18 cellular contexts compared by ENCODE assay signal in genomic region chr6:24893342-24893850, GRCh38. TPM values are rescaled to one million over a fixed set of nuclear protein-coding genes. Genes with fewer than 3 reads are reported as not detected.
DNase-seq lines count a peak whose midpoint lies in the region; ATAC-seq and TF ChIP-seq lines count a peak whose summit lies in the region.
"Had no signal": no experiment of that assay in that cellular context is flagged by ENCODE, and none has a peak within 500 bp of the region (broad histone marks: within the 10 kb centered on the region; RNA-seq: fewer than 3 reads in every experiment).

No MANE protein-coding gene starts in this region.

- H3K4me2 ChIP-seq in DOHH2 (ENCODE audit: low read length) = peak overlapping the region; percentile 82

- H3K27ac ChIP-seq in DOHH2 (ENCODE audit: low read depth, low read length) (peak overlapping the region; percentile 98), left ventricle myocardium inferior (replicated peaks) (no peak overlapping the region)
- H3K27ac ChIP-seq: epithelial cell of prostate, ovary, right atrium auricular region, RWPE1 had no signal

- POLR2A ChIA-PET in activated CD4-positive, alpha-beta T cell treated with anti-CD3 and anti-CD28 coated beads for 36 hours (lab: Charles Lee) = no interaction called here

- H3K36me3 ChIP-seq in DOHH2 (ENCODE audit: control insufficient read depth, low read length) (peaks cover 54% of the 10 kb centered on the region), left ventricle myocardium inferior (no peaks in the 10 kb centered on the region)
- H3K36me3 ChIP-seq: ovary, right atrium auricular region had no signal

- no peaks in the 10 kb centered on the region for H3K9me3 ChIP-seq in DOHH2 (ENCODE audit: control insufficient read depth, insufficient read depth, low read length)
- H3K9me3 ChIP-seq in left ventricle myocardium inferior (replicated peaks) = no peaks in the 10 kb centered on the region
- H3K9me3 ChIP-seq: ovary, right atrium auricular region had no signal

- peak overlapping the region; percentile 68 for H3K27ac Mint-ChIP-seq in activated CD4-positive, alpha-beta T cell treated with anti-CD3 and anti-CD28 coated beads for 36 hours
- H3K27ac Mint-ChIP-seq in activated T-helper 17 cell treated with anti-CD3 and anti-CD28 coated beads, Interleukin-2, amount 50 U/mL, for 72 hours = peak overlapping the region; percentile 92
- peak overlapping the region; percentile 34 for H3K27ac Mint-ChIP-seq in nephron progenitor cell

- H3K4me1 Mint-ChIP-seq in activated CD4-positive, alpha-beta T cell treated with anti-CD3 and anti-CD28 coated beads for 36 hours = peaks cover 84% of the 10 kb centered on the region
- peaks cover 56% of the 10 kb centered on the region for H3K4me1 Mint-ChIP-seq in activated T-helper 17 cell treated with anti-CD3 and anti-CD28 coated beads, Interleukin-2, amount 50 U/mL, for 72 hours
- peaks cover 20% of the 10 kb centered on the region for H3K4me1 Mint-ChIP-seq in nephron progenitor cell

- TF ChIP-seq CTCF in DOHH2 (IDR thresholded peaks at IDR 0.05; ENCODE audit: low read depth, low read length, poor library complexity, severe bottlenecking) (no peak), nephron progenitor cell (IDR thresholded peaks at IDR 0.05) (no peak), left ventricle myocardium inferior (IDR thresholded peaks at IDR 0.05; ENCODE audit: borderline replicate concordance) (no peak)

- no peaks in the 10 kb centered on the region for H3K27me3 Mint-ChIP-seq in activated CD4-positive, alpha-beta T cell treated with anti-CD3 and anti-CD28 coated beads for 36 hours
- H3K27me3 Mint-ChIP-seq in activated T-helper 17 cell treated with anti-CD3 and anti-CD28 coated beads, Interleukin-2, amount 50 U/mL, for 72 hours = no peaks in the 10 kb centered on the region
- H3K27me3 Mint-ChIP-seq in nephron progenitor cell (ENCODE audit: low read depth, poor library complexity) = peaks cover 10% of the 10 kb centered on the region

- H3K4me3 Mint-ChIP-seq in activated CD4-positive, alpha-beta T cell treated with anti-CD3 and anti-CD28 coated beads for 36 hours = no peak overlapping the region
- peak overlapping the region; percentile 68 for H3K4me3 Mint-ChIP-seq in activated T-helper 17 cell treated with anti-CD3 and anti-CD28 coated beads, Interleukin-2, amount 50 U/mL, for 72 hours
- H3K4me3 Mint-ChIP-seq in nephron progenitor cell = no peak overlapping the region

- H3K79me2 ChIP-seq in DOHH2 (ENCODE audit: control insufficient read depth, low read length) = peaks cover 92% of the 10 kb centered on the region

- no peak for DNase-seq in activated CD4-positive, alpha-beta T cell treated with anti-CD3 and anti-CD28 coated beads for 36 hours
- no peak for DNase-seq in activated CD4-positive, alpha-beta T cell treated with anti-CD3 and anti-CD28 coated beads, Interleukin-2, amount 50 U/mL, for 48 hours
- no peak for DNase-seq in nephron progenitor cell
- DNase-seq in left ventricle myocardium inferior = no peak
- no peak for DNase-seq in COLO829 (ENCODE audit: low spot score)
- DNase-seq: anterior cingulate cortex; foreskin fibroblast; NCI-H1105 treated with DMSO at 0.1 percent for 48 hours; NCI-H446 treated with DMSO at 0.1 percent for 48 hours; ovary; stimulated activated CD4-positive, alpha-beta T cell treated with anti-CD3 and anti-CD28 coated beads, Interleukin-4, amount 100 ng/mL, for 4 hours; substantia nigra had no signal

- intact Hi-C loops in activated CD4-positive, alpha-beta T cell treated with anti-CD3 and anti-CD28 coated beads for 36 hours (cut with DNase I, micrococcal nuclease) = no loop called here
- intact Hi-C loops in left ventricle myocardium inferior (cut with micrococcal nuclease) = no loop called here

- H3K4me3 ChIP-seq in DOHH2 (ENCODE audit: low read length) = peak overlapping the region; percentile 61
- no peak overlapping the region for H3K4me3 ChIP-seq in left ventricle myocardium inferior
- H3K4me3 ChIP-seq: ovary, right atrium auricular region had no signal

- peaks cover 12% of the 10 kb centered on the region for H3K36me3 Mint-ChIP-seq in activated CD4-positive, alpha-beta T cell treated with anti-CD3 and anti-CD28 coated beads for 36 hours (ENCODE audit: low read depth)
- peaks cover 43% of the 10 kb centered on the region for H3K36me3 Mint-ChIP-seq in activated T-helper 17 cell treated with anti-CD3 and anti-CD28 coated beads, Interleukin-2, amount 50 U/mL, for 72 hours (ENCODE audit: low read depth)
- H3K36me3 Mint-ChIP-seq in nephron progenitor cell (ENCODE audit: low read depth) = no peaks in the 10 kb centered on the region

- peaks cover 91% of the 10 kb centered on the region for H3K4me1 ChIP-seq in DOHH2 (ENCODE audit: control insufficient read depth, low read length)
- no peaks in the 10 kb centered on the region for H3K4me1 ChIP-seq in left ventricle myocardium inferior
- H3K4me1 ChIP-seq: right atrium auricular region had no signal

- H4K20me1 ChIP-seq in DOHH2 (ENCODE audit: control insufficient read depth, insufficient read depth, low read depth, low read length) = no peaks in the 10 kb centered on the region

- H3K27me3 ChIP-seq in DOHH2 (ENCODE audit: control insufficient read depth, low read length) (no peaks in the 10 kb centered on the region), left ventricle myocardium inferior (ENCODE audit: low read depth) (no peaks in the 10 kb centered on the region)
- H3K27me3 ChIP-seq: ovary, right atrium auricular region had no signal

- no peak for ATAC-seq in activated CD4-positive, alpha-beta T cell treated with anti-CD3 and anti-CD28 coated beads for 36 hours
- peak; percentile 56 for ATAC-seq in activated T-helper 17 cell treated with anti-CD3 and anti-CD28 coated beads, Interleukin-2, amount 50 U/mL, for 72 hours (replicated peaks)
- ATAC-seq in HG02970 (IDR thresholded peaks at IDR 0.05; ENCODE audit: low FRiP score, unreplicated experiment) = no peak

- H3F3A ChIP-seq in DOHH2 (ENCODE audit: control insufficient read depth, insufficient read depth) = peaks cover 47% of the 10 kb centered on the region

- CTCF ChIA-PET in activated CD4-positive, alpha-beta T cell treated with anti-CD3 and anti-CD28 coated beads for 36 hours (lab: Charles Lee) = interaction anchor here (0.7 to 1.1 kb wide), 2 partner anchors 11 to 40 kb away, joined by 3 to 4 read pairs; no protein-coding TSS in a partner anchor

- no peaks in the 10 kb centered on the region for H3K9me2 ChIP-seq in DOHH2 (replicated peaks; ENCODE audit: control insufficient read depth, low read length)

- H3K9me3 Mint-ChIP-seq in activated CD4-positive, alpha-beta T cell treated with anti-CD3 and anti-CD28 coated beads for 36 hours (ENCODE audit: low read depth) = no peaks in the 10 kb centered on the region
- H3K9me3 Mint-ChIP-seq in activated T-helper 17 cell treated with anti-CD3 and anti-CD28 coated beads, Interleukin-2, amount 50 U/mL, for 72 hours = no peaks in the 10 kb centered on the region
- no peaks in the 10 kb centered on the region for H3K9me3 Mint-ChIP-seq in nephron progenitor cell

RNA-seq across cellular contexts. Expression of gene RIPOR2, which starts 42.4 kb away (rescaled TPM):
- 10 to 100 TPM; 60.0 to 67.0 TPM for total RNA-seq in activated CD4-positive, alpha-beta T cell treated with anti-CD3 and anti-CD28 coated beads for 36 hours
- total RNA-seq in activated T-helper 17 cell treated with anti-CD3 and anti-CD28 coated beads, Interleukin-2, amount 50 U/mL, for 72 hours = 100 to 1,000 TPM in 1 of 2 donors, 10 to 100 TPM in 1; 47.5 to 113 TPM
- 3.1 TPM for total RNA-seq in left ventricle myocardium inferior

Comparison
In these comparisons a context has a peak if more than half of its experiments do, and no peak if none do; other contexts are left out.
1. H3K27ac Mint-ChIP-seq: peak in every context shown above with its lines; median percentile 92 in activated T-helper 17 cell treated with anti-CD3 and anti-CD28 coated beads, Interleukin-2, amount 50 U/mL, for 72 hours; 68 in activated CD4-positive, alpha-beta T cell treated with anti-CD3 and anti-CD28 coated beads for 36 hours; 34 in nephron progenitor cell.
2. RNA of gene RIPOR2, which starts 42.4 kb away (total RNA-seq): 47.5 to 113 TPM in activated T-helper 17 cell treated with anti-CD3 and anti-CD28 coated beads, Interleukin-2, amount 50 U/mL, for 72 hours and 60.0 to 67.0 TPM in activated CD4-positive, alpha-beta T cell treated with anti-CD3 and anti-CD28 coated beads for 36 hours; 3.1 TPM in left ventricle myocardium inferior (single experiment); every median in the first group is over 10 times any median in the second.